ENCODE assay signal across 9 cellular contexts in the genomic region with DNA sequence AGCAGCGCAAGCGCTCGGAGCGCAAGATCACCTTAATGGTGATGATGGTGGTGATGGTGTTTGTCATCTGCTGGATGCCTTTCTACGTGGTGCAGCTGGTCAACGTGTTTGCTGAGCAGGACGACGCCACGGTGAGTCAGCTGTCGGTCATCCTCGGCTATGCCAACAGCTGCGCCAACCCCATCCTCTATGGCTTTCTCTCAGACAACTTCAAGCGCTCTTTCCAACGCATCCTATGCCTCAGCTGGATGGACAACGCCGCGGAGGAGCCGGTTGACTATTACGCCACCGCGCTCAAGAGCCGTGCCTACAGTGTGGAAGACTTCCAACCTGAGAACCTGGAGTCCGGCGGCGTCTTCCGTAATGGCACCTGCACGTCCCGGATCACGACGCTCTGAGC. TPM values are rescaled to one million over a fixed set of nuclear protein-coding genes. Genes with fewer than 3 reads are reported as not detected.
DNase-seq lines count a peak whose midpoint lies in the region; ATAC-seq and TF ChIP-seq lines count a peak whose summit lies in the region.
"Had no signal": no experiment of that assay in that cellular context is flagged by ENCODE, and none has a peak within 500 bp of the region (broad histone marks: within the 10 kb centered on the region; RNA-seq: fewer than 3 reads in every experiment).

No MANE protein-coding gene starts in this region.

- H3K27ac ChIP-seq in A673 (ENCODE audit: low read depth, low read length, poor library complexity, severe bottlenecking): no peak overlapping the region

- intact Hi-C loops in A673 (cut with micrococcal nuclease; ENCODE audit: unreplicated experiment): loop anchor here (5.0 kb wide), 2 partner anchors 317 to 807 kb away; no protein-coding TSS in a partner anchor

- CTCF ChIA-PET in A673 (lab: Charles Lee): no interaction called here

- POLR2A ChIA-PET in A673 (lab: Charles Lee; ENCODE audit: low non-redundant PET): interaction anchor here (0.7 kb wide), 1 partner anchor 657 kb away, joined by 3 read pairs; no protein-coding TSS in a partner anchor

- H3K9ac ChIP-seq in endocrine pancreas (ENCODE audit: control insufficient read depth, insufficient read depth, low read length): peak overlapping the region; percentile 83

- H3K27me3 ChIP-seq in A673 (replicated peaks; ENCODE audit: insufficient read depth, low read depth, low read length, poor library complexity): peaks cover 26% of the 10 kb centered on the region
- H3K27me3 ChIP-seq in endocrine pancreas (ENCODE audit: control insufficient read depth, insufficient read depth, low read length): no peaks in the 10 kb centered on the region

- H3K4me3 ChIP-seq in A673 (ENCODE audit: low read depth, low read length, poor library complexity, severe bottlenecking) (peak overlapping the region; percentile 55), endocrine pancreas (ENCODE audit: control insufficient read depth, insufficient read depth, low read length) (no peak overlapping the region)

- ATAC-seq in GM19328 (IDR thresholded peaks at IDR 0.05; ENCODE audit: unreplicated experiment): no peak

- no peak for TF ChIP-seq CTCF in A673 (conservative IDR thresholded peaks at IDR 0.05; ENCODE audit: low read depth, low read length)

- H3K9me3 ChIP-seq in A673 (ENCODE audit: low read depth, low read length, poor library complexity, severe bottlenecking) (peaks cover 7% of the 10 kb centered on the region), endocrine pancreas (ENCODE audit: control insufficient read depth, low read length) (no peaks in the 10 kb centered on the region)

- H3K36me3 ChIP-seq in A673 (ENCODE audit: insufficient read depth, low read length, poor library complexity, severe bottlenecking) (no peaks in the 10 kb centered on the region), endocrine pancreas (ENCODE audit: control insufficient read depth, insufficient read depth, low read length) (no peaks in the 10 kb centered on the region)

- no TSS peak for BruUV-seq in A673 (replicated peaks; lab: Mats Ljungman, UMichigan)

- peak; percentile 40 for DNase-seq in A673 (ENCODE audit: low spot score)
- DNase-seq in HT1080 (ENCODE audit: low read depth): peak; percentile 25
- DNase-seq in myocyte (ENCODE audit: low read depth): peak; percentile 83
- DNase-seq in SKM-1 (lab: John Stamatoyannopoulos, UW; ENCODE audit: unreplicated experiment): no peak
- no peak for DNase-seq in AML-193 (lab: John Stamatoyannopoulos, UW)
- DNase-seq in NCI-H2196 (lab: John Stamatoyannopoulos, UW; ENCODE audit: unreplicated experiment): no peak

- H3K4me1 ChIP-seq in A673 (ENCODE audit: insufficient read depth, low read length, poor library complexity, severe bottlenecking): peaks cover 4% of the 10 kb centered on the region
- peaks cover 11% of the 10 kb centered on the region for H3K4me1 ChIP-seq in endocrine pancreas (ENCODE audit: control insufficient read depth, insufficient read depth, low read length)

RNA-seq across cellular contexts. Expression of a gene that starts 2.5 kb away (rescaled TPM):
- total RNA-seq in A673 (2021) (3.7 and 3.8 TPM in 2 replicates), myocyte (0.32 and 0.68 TPM in 2 replicates)
- total RNA-seq in HT1080 (2014; rRNA removed; shearing (Covaris generic)): not detected in 2 replicates
- polyA plus RNA-seq in HT1080 (2015; cell fraction: cytosol; rRNA removed): not detected in 2 replicates
- polyA plus RNA-seq in HT1080 (2015; cell fraction: nucleus; rRNA removed): not detected in 2 replicates
- 0.11 TPM for polyA plus RNA-seq in myocyte (2012)

RNA-seq across cellular contexts. Expression of a gene that starts 45.7 kb away (rescaled TPM):
- total RNA-seq in A673 (2021) (not detected in 2 replicates), myocyte (0.08 and 0.10 TPM in 2 replicates)
- total RNA-seq in HT1080 (2014; rRNA removed; shearing (Covaris generic)): not detected in 2 replicates
- polyA plus RNA-seq in HT1080 (2015; cell fraction: cytosol; rRNA removed): not detected in 2 replicates
- polyA plus RNA-seq in HT1080 (2015; cell fraction: nucleus; rRNA removed): not detected in 2 replicates
- not detected for polyA plus RNA-seq in myocyte (2012)
- total RNA-seq: MCF 10A had no signal

Comparison
In these comparisons a context has a peak if more than half of its experiments do, and no peak if none do; other contexts are left out.
1. DNase-seq: peak in A673 (single experiment), HT1080 (single experiment) and myocyte (single experiment); none in SKM-1 (single experiment), AML-193 (0 of 2) and NCI-H2196 (single experiment).